In the genomic region with DNA sequence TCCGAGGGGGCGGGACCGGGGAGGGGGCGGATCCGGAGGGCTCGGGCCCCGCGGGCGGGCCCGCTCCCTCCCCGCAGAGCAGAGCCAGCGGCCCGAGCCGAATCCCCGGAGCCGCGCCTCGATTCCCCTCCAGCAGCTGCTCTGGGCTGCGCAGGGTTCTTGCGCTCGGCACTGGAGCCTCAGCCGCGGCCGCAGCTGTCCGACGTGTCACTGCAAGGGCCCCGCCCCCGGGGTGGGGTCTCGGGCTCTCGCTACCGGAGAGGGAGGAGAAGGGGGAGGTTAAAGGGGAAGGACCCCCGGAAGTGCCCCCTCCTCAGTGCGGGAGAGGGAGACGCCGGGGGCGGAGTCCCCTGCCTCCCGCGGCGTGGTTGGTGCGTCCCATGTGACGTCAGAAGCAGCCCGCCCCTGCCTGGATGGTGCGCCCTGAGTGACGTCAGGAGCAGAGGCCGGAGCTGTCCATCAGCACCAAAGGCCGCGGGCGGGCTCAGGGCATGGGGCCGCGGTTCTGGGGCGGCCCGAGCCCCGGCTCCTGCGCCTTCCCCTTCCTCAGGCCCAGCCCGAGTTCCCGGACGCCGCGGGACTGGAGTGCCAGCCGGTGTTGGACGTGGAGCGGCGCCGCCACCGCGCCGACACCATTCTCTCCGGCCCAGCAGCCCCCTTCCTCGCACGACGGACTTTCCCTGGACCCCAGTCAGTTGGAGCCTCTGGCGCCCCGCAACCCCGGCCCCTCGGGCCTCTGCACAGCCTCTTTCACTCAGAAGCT, we compare ENCODE assay signal across 1 cellular context.
TF ChIP-seq lines count a peak whose summit lies in the region.

A gene with protein sequence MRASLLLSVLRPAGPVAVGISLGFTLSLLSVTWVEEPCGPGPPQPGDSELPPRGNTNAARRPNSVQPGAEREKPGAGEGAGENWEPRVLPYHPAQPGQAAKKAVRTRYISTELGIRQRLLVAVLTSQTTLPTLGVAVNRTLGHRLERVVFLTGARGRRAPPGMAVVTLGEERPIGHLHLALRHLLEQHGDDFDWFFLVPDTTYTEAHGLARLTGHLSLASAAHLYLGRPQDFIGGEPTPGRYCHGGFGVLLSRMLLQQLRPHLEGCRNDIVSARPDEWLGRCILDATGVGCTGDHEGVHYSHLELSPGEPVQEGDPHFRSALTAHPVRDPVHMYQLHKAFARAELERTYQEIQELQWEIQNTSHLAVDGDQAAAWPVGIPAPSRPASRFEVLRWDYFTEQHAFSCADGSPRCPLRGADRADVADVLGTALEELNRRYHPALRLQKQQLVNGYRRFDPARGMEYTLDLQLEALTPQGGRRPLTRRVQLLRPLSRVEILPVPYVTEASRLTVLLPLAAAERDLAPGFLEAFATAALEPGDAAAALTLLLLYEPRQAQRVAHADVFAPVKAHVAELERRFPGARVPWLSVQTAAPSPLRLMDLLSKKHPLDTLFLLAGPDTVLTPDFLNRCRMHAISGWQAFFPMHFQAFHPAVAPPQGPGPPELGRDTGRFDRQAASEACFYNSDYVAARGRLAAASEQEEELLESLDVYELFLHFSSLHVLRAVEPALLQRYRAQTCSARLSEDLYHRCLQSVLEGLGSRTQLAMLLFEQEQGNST (minus strand): TSS at position 214 of the 763 bp plus-strand sequence. CDS start 271 bp downstream, outside the sequence.
A gene with protein sequence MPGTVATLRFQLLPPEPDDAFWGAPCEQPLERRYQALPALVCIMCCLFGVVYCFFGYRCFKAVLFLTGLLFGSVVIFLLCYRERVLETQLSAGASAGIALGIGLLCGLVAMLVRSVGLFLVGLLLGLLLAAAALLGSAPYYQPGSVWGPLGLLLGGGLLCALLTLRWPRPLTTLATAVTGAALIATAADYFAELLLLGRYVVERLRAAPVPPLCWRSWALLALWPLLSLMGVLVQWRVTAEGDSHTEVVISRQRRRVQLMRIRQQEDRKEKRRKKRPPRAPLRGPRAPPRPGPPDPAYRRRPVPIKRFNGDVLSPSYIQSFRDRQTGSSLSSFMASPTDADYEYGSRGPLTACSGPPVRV (plus strand): TSS at position 433 of the 763 bp plus-strand sequence. CDS start 700 bp downstream, outside the sequence.

TF ChIP-seq in K562, 482 proteins besides CTCF, POLR2A, EP300 and RAD21 (continued from another document and continues in another):
- TF ChIP-seq, protein P1, sequence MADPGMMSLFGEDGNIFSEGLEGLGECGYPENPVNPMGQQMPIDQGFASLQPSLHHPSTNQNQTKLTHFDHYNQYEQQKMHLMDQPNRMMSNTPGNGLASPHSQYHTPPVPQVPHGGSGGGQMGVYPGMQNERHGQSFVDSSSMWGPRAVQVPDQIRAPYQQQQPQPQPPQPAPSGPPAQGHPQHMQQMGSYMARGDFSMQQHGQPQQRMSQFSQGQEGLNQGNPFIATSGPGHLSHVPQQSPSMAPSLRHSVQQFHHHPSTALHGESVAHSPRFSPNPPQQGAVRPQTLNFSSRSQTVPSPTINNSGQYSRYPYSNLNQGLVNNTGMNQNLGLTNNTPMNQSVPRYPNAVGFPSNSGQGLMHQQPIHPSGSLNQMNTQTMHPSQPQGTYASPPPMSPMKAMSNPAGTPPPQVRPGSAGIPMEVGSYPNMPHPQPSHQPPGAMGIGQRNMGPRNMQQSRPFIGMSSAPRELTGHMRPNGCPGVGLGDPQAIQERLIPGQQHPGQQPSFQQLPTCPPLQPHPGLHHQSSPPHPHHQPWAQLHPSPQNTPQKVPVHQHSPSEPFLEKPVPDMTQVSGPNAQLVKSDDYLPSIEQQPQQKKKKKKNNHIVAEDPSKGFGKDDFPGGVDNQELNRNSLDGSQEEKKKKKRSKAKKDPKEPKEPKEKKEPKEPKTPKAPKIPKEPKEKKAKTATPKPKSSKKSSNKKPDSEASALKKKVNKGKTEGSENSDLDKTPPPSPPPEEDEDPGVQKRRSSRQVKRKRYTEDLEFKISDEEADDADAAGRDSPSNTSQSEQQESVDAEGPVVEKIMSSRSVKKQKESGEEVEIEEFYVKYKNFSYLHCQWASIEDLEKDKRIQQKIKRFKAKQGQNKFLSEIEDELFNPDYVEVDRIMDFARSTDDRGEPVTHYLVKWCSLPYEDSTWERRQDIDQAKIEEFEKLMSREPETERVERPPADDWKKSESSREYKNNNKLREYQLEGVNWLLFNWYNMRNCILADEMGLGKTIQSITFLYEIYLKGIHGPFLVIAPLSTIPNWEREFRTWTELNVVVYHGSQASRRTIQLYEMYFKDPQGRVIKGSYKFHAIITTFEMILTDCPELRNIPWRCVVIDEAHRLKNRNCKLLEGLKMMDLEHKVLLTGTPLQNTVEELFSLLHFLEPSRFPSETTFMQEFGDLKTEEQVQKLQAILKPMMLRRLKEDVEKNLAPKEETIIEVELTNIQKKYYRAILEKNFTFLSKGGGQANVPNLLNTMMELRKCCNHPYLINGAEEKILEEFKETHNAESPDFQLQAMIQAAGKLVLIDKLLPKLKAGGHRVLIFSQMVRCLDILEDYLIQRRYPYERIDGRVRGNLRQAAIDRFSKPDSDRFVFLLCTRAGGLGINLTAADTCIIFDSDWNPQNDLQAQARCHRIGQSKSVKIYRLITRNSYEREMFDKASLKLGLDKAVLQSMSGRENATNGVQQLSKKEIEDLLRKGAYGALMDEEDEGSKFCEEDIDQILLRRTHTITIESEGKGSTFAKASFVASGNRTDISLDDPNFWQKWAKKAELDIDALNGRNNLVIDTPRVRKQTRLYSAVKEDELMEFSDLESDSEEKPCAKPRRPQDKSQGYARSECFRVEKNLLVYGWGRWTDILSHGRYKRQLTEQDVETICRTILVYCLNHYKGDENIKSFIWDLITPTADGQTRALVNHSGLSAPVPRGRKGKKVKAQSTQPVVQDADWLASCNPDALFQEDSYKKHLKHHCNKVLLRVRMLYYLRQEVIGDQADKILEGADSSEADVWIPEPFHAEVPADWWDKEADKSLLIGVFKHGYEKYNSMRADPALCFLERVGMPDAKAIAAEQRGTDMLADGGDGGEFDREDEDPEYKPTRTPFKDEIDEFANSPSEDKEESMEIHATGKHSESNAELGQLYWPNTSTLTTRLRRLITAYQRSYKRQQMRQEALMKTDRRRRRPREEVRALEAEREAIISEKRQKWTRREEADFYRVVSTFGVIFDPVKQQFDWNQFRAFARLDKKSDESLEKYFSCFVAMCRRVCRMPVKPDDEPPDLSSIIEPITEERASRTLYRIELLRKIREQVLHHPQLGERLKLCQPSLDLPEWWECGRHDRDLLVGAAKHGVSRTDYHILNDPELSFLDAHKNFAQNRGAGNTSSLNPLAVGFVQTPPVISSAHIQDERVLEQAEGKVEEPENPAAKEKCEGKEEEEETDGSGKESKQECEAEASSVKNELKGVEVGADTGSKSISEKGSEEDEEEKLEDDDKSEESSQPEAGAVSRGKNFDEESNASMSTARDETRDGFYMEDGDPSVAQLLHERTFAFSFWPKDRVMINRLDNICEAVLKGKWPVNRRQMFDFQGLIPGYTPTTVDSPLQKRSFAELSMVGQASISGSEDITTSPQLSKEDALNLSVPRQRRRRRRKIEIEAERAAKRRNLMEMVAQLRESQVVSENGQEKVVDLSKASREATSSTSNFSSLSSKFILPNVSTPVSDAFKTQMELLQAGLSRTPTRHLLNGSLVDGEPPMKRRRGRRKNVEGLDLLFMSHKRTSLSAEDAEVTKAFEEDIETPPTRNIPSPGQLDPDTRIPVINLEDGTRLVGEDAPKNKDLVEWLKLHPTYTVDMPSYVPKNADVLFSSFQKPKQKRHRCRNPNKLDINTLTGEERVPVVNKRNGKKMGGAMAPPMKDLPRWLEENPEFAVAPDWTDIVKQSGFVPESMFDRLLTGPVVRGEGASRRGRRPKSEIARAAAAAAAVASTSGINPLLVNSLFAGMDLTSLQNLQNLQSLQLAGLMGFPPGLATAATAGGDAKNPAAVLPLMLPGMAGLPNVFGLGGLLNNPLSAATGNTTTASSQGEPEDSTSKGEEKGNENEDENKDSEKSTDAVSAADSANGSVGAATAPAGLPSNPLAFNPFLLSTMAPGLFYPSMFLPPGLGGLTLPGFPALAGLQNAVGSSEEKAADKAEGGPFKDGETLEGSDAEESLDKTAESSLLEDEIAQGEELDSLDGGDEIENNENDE (IDR thresholded peaks at IDR 0.05; ENCODE audit: low read depth, low read length): no peak
- TF ChIP-seq ZNF707 (CRISPR knock-in tag; conservative IDR thresholded peaks at IDR 0.05) (no peak), ZNF699 (CRISPR knock-in tag; IDR thresholded peaks at IDR 0.05; ENCODE audit: insufficient replicate concordance) (no peak), POLR2AphosphoS5 (IDR thresholded peaks at IDR 0.05; ENCODE audit: control insufficient read depth, insufficient read depth, low read depth, low read length) (0 out of 2 replicates have a peak, but pooled peaks have one; percentile 18), ZNF316 (IDR thresholded peaks at IDR 0.05) (no peak), MYNN (IDR thresholded peaks at IDR 0.05) (no peak), MYNN (CRISPR knock-in tag; IDR thresholded peaks at IDR 0.05) (no peak), ZNF696 (CRISPR knock-in tag; conservative IDR thresholded peaks at IDR 0.05) (no peak), FOXK2 (conservative IDR thresholded peaks at IDR 0.05 in 1 of 2, IDR thresholded peaks at IDR 0.05 in 1 of 2; ENCODE audit: low read depth in 2 of 2) (peak in 1 of 2 experiments; percentile 77; a peak in 2 of 4 replicates), MEF2D (tag; conservative IDR thresholded peaks at IDR 0.05; ENCODE audit: low read depth) (no peak), CHD4 (IDR thresholded peaks at IDR 0.05; ENCODE audit: insufficient read depth, insufficient replicate concordance, low read depth, low read length, poor library complexity, severe bottlenecking) (no peak), TAF7 (tag; IDR thresholded peaks at IDR 0.05) (no peak), JUN (IDR thresholded peaks at IDR 0.05; ENCODE audit: borderline replicate concordance, low read depth, low read length) (peak; percentile 54; the same call in 1 of the 2 replicates), JUN (CRISPR knock-in tag; IDR thresholded peaks at IDR 0.05; ENCODE audit: borderline replicate concordance) (peak; percentile 83; the same call in 1 of the 2 replicates), DPF2 (IDR thresholded peaks at IDR 0.05) (no peak), RBFOX2 (IDR thresholded peaks at IDR 0.05; ENCODE audit: low read depth, low read length) (peak; percentile 86), TRIM24 (IDR thresholded peaks at IDR 0.05) (0 out of 4 replicates have a peak, but pooled peaks of 1 of the 2 experiments have one; percentile 8), YY1 (IDR thresholded peaks at IDR 0.05; ENCODE audit: borderline replicate concordance in 1 of 3, control insufficient read depth in 1 of 3, extremely low read depth in 1 of 3, insufficient read depth in 3 of 3, insufficient read length in 1 of 3, insufficient replicate concordance in 2 of 3, low read depth in 1 of 3, low read length in 2 of 3) (peak in 1 of 3 experiments; percentile 41), RNF2 (IDR thresholded peaks at IDR 0.05) (no peak), NR2C1 (IDR thresholded peaks at IDR 0.05) (peak; percentile 73), NR2C1 (tag; IDR thresholded peaks at IDR 0.05) (peak; percentile 81), ADNP (tag; IDR thresholded peaks at IDR 0.05) (no peak)
- TF ChIP-seq, protein P2, sequence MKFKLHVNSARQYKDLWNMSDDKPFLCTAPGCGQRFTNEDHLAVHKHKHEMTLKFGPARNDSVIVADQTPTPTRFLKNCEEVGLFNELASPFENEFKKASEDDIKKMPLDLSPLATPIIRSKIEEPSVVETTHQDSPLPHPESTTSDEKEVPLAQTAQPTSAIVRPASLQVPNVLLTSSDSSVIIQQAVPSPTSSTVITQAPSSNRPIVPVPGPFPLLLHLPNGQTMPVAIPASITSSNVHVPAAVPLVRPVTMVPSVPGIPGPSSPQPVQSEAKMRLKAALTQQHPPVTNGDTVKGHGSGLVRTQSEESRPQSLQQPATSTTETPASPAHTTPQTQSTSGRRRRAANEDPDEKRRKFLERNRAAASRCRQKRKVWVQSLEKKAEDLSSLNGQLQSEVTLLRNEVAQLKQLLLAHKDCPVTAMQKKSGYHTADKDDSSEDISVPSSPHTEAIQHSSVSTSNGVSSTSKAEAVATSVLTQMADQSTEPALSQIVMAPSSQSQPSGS (CRISPR knock-in tag; IDR thresholded peaks at IDR 0.05): peak; percentile 63; the same call in 1 of the 2 replicates
- TF ChIP-seq, protein P3, sequence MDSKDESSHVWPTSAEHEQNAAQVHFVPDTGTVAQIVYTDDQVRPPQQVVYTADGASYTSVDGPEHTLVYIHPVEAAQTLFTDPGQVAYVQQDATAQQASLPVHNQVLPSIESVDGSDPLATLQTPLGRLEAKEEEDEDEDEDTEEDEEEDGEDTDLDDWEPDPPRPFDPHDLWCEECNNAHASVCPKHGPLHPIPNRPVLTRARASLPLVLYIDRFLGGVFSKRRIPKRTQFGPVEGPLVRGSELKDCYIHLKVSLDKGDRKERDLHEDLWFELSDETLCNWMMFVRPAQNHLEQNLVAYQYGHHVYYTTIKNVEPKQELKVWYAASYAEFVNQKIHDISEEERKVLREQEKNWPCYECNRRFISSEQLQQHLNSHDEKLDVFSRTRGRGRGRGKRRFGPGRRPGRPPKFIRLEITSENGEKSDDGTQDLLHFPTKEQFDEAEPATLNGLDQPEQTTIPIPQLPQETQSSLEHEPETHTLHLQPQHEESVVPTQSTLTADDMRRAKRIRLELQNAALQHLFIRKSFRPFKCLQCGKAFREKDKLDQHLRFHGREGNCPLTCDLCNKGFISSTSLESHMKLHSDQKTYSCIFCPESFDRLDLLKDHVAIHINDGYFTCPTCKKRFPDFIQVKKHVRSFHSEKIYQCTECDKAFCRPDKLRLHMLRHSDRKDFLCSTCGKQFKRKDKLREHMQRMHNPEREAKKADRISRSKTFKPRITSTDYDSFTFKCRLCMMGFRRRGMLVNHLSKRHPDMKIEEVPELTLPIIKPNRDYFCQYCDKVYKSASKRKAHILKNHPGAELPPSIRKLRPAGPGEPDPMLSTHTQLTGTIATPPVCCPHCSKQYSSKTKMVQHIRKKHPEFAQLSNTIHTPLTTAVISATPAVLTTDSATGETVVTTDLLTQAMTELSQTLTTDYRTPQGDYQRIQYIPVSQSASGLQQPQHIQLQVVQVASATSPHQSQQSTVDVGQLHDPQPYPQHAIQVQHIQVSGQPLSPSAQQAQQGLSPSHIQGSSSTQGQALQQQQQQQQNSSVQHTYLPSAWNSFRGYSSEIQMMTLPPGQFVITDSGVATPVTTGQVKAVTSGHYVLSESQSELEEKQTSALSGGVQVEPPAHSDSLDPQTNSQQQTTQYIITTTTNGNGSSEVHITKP (IDR thresholded peaks at IDR 0.05; ENCODE audit: partially characterized antibody): peak; percentile 97
- TF ChIP-seq, protein P4, sequence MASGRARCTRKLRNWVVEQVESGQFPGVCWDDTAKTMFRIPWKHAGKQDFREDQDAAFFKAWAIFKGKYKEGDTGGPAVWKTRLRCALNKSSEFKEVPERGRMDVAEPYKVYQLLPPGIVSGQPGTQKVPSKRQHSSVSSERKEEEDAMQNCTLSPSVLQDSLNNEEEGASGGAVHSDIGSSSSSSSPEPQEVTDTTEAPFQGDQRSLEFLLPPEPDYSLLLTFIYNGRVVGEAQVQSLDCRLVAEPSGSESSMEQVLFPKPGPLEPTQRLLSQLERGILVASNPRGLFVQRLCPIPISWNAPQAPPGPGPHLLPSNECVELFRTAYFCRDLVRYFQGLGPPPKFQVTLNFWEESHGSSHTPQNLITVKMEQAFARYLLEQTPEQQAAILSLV (tag; IDR thresholded peaks at IDR 0.05): no peak
- TF ChIP-seq, protein P5, sequence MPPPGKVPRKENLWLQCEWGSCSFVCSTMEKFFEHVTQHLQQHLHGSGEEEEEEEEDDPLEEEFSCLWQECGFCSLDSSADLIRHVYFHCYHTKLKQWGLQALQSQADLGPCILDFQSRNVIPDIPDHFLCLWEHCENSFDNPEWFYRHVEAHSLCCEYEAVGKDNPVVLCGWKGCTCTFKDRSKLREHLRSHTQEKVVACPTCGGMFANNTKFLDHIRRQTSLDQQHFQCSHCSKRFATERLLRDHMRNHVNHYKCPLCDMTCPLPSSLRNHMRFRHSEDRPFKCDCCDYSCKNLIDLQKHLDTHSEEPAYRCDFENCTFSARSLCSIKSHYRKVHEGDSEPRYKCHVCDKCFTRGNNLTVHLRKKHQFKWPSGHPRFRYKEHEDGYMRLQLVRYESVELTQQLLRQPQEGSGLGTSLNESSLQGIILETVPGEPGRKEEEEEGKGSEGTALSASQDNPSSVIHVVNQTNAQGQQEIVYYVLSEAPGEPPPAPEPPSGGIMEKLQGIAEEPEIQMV (tag; conservative IDR thresholded peaks at IDR 0.05; ENCODE audit: low read depth): no peak
